In genomic region chr2:236163483-236164200, GRCh38 we compare ENCODE assay signal across 12 cellular contexts. TPM values are rescaled to one million over a fixed set of nuclear protein-coding genes. Genes with fewer than 3 reads are reported as not detected.
DNase-seq lines count a peak whose midpoint lies in the region; ATAC-seq, FAIRE-seq and TF ChIP-seq lines count a peak whose summit lies in the region.
"Had no signal": no experiment of that assay in that cellular context is flagged by ENCODE, and none has a peak within 500 bp of the region (broad histone marks: within the 10 kb centered on the region; RNA-seq: fewer than 3 reads in every experiment).

No MANE protein-coding gene starts in this region.

- H3K4me2 ChIP-seq in H1 (ENCODE audit: insufficient read depth in 1 of 2, low read depth in 2 of 2, low read length in 2 of 2) = peak overlapping the region; percentile 47 to 72

- no peak overlapping the region; the same call in 1 of the 2 replicates for H2BK20ac ChIP-seq in H1 (ENCODE audit: low read length)

- H3K23ac ChIP-seq in H1 (ENCODE audit: insufficient read length) = no peak overlapping the region

- DNase-seq in heart left ventricle (no peak), Right ventricle myocardium superior (no peak), H1 (ENCODE audit: low read depth in 1 of 2, low spot score in 2 of 2) (peak in 1 of 2 experiments; percentile 79), mucosa of descending colon (no peak), type B pancreatic cell (ENCODE audit: extremely low spot score, unreplicated experiment) (no peak), progenitor cell of endocrine pancreas (ENCODE audit: low spot score, unreplicated experiment) (no peak), A172 (ENCODE audit: low spot score) (no peak)
- DNase-seq: activated CD4-positive, CD25-positive, alpha-beta regulatory T cell treated with anti-CD3 and anti-CD28 coated beads, Interleukin-2, amount 50 U/mL, for 72 hours; activated gamma-delta T cell treated with Interleukin-2 at 50 U/mL for 16 hours; AML-193; HCEC 1CT had no signal

- peaks cover 69% of the 10 kb centered on the region for H3K27me3 Mint-ChIP-seq in type B pancreatic cell
- peaks cover 60% of the 10 kb centered on the region for H3K27me3 Mint-ChIP-seq in progenitor cell of endocrine pancreas

- no peak overlapping the region for H4K5ac ChIP-seq in H1 (ENCODE audit: insufficient read length, low read depth, low read length)

- H3K27ac ChIP-seq in heart left ventricle (no peak overlapping the region), H1 (ENCODE audit: low read depth, low read length) (no peak overlapping the region)

- no peaks in the 10 kb centered on the region for H3K79me2 ChIP-seq in H1 (ENCODE audit: control insufficient read depth in 1 of 2, insufficient read depth in 2 of 2, low read length in 2 of 2)

- no peak overlapping the region for H3K56ac ChIP-seq in H1 (replicated peaks; ENCODE audit: insufficient read length, low read depth, low read length)

- H3K36me3 ChIP-seq in heart left ventricle (no peaks in the 10 kb centered on the region), H1 (ENCODE audit: control insufficient read depth in 2 of 4, insufficient read depth in 4 of 4, low read length in 3 of 4) (peaks cover 0 to 4% (median 0%) of the 10 kb centered on the region in 4 experiments; a peak in 2 of 8 replicates), mucosa of descending colon (ENCODE audit: low read depth) (no peaks in the 10 kb centered on the region)

- no peak for TF ChIP-seq EP300 in H1 (IDR thresholded peaks at IDR 0.05; ENCODE audit: borderline replicate concordance in 1 of 2, low read depth in 2 of 2, low read length in 2 of 2)

- H3K4me3 ChIP-seq in heart left ventricle = peak overlapping the region; percentile 14 to 56 (median 42)
- H3K4me3 ChIP-seq in H1 (ENCODE audit: extremely low read depth in 1 of 4, insufficient read depth in 2 of 4, low read depth in 3 of 4, low read length in 4 of 4) = peak overlapping the region; percentile 7 to 60 (median 32)
- H3K4me3 ChIP-seq in mucosa of descending colon = no peak overlapping the region

- ATAC-seq in heart left ventricle = no peak
- no peak for ATAC-seq in Right ventricle myocardium superior (ENCODE audit: poor library complexity)
- ATAC-seq in mucosa of descending colon = peak; percentile 12
- no peak for ATAC-seq in GM19328 (IDR thresholded peaks at IDR 0.05; ENCODE audit: unreplicated experiment)

- CTCF ChIA-PET in H1 (lab: Charles Lee; ENCODE audit: partially characterized antibody) = interaction anchor here (0.7 to 3.1 kb wide), 4 partner anchors 12 to 21 kb away, joined by 3 to 44 read pairs (median 12); no protein-coding TSS in a partner anchor

- H3K27ac Mint-ChIP-seq in type B pancreatic cell (no peak overlapping the region), progenitor cell of endocrine pancreas (no peak overlapping the region)

- H3K36me3 Mint-ChIP-seq in type B pancreatic cell (no peaks in the 10 kb centered on the region), progenitor cell of endocrine pancreas (ENCODE audit: insufficient read depth) (no peaks in the 10 kb centered on the region)

- H2AK5ac ChIP-seq in H1 (ENCODE audit: low read depth, low read length) = no peak overlapping the region

- H3K4ac ChIP-seq in H1 (replicated peaks; ENCODE audit: insufficient read length, low read depth, low read length) = no peak overlapping the region

- peak overlapping the region; percentile 60; the same call in 1 of the 2 replicates for H2BK5ac ChIP-seq in H1 (ENCODE audit: low read depth, low read length)

- FAIRE-seq in H1 (lab: Jason Lieb, UNC) = no peak

- H2BK120ac ChIP-seq in H1 (replicated peaks; ENCODE audit: low read depth, low read length) = no peak overlapping the region

- H3K27me3 ChIP-seq in heart left ventricle (peaks cover 54 to 100% (median 97%) of the 10 kb centered on the region in 9 donors), H1 (replicated peaks in 1 of 4; ENCODE audit: control insufficient read depth in 3 of 4, extremely low read depth in 1 of 4, insufficient read depth in 3 of 4, low read length in 3 of 4) (peaks cover 87 to 98% (median 93%) of the 10 kb centered on the region in 4 experiments)

- no peak overlapping the region for H3K9ac ChIP-seq in H1 (replicated peaks in 1 of 4; ENCODE audit: extremely low read depth in 1 of 4, low read depth in 3 of 4, low read length in 3 of 4)

- no peaks in the 10 kb centered on the region for H3K79me1 ChIP-seq in H1 (ENCODE audit: low read depth, low read length)

- H3K23me2 ChIP-seq in H1 (ENCODE audit: low read depth, low read length) = peaks cover 29% of the 10 kb centered on the region; the same call in 1 of the 2 replicates

- H3K4me1 Mint-ChIP-seq in type B pancreatic cell (ENCODE audit: unreplicated experiment) (no peaks in the 10 kb centered on the region), progenitor cell of endocrine pancreas (ENCODE audit: low read depth) (peaks cover 6% of the 10 kb centered on the region)

- peak overlapping the region; percentile 61 for H3K4me3 Mint-ChIP-seq in type B pancreatic cell
- H3K4me3 Mint-ChIP-seq in progenitor cell of endocrine pancreas (ENCODE audit: low read depth) = no peak overlapping the region

- H3K9me3 Mint-ChIP-seq in type B pancreatic cell (no peaks in the 10 kb centered on the region), progenitor cell of endocrine pancreas (ENCODE audit: low read depth) (no peaks in the 10 kb centered on the region)

- H2BK15ac ChIP-seq in H1 (ENCODE audit: low read length) = no peak overlapping the region; the same call in 1 of the 2 replicates

- POLR2A ChIA-PET in H1 (lab: Charles Lee; ENCODE audit: partially characterized antibody) = interaction anchor here (0.7 to 6.3 kb wide), 5 partner anchors 7 to 51 kb away, joined by 3 to 54 read pairs (median 4); partner anchors contain the start of gene GBX2

- no peaks in the 10 kb centered on the region for H3K9me3 ChIP-seq in heart left ventricle
- no peaks in the 10 kb centered on the region for H3K9me3 ChIP-seq in H1 (ENCODE audit: insufficient read depth in 2 of 2, low read depth in 1 of 2, low read length in 1 of 2)
- no peaks in the 10 kb centered on the region for H3K9me3 ChIP-seq in mucosa of descending colon

- TF ChIP-seq POLR2A in heart left ventricle (IDR thresholded peaks at IDR 0.05) (no peak), H1 (IDR thresholded peaks at IDR 0.05; ENCODE audit: control extremely low read depth in 1 of 2, low read depth in 2 of 2, low read length in 2 of 2) (no peak)

- H2BK12ac ChIP-seq in H1 (ENCODE audit: low read depth, low read length) = peak overlapping the region; percentile 27; the same call in 1 of the 2 replicates

- H3K18ac ChIP-seq in H1 (ENCODE audit: extremely low read depth, low read length) = peak overlapping the region; percentile 87

- intact Hi-C loops in heart left ventricle (cut with DNase I) = no loop called here
- intact Hi-C loops in Right ventricle myocardium superior (cut with DNase I) = no loop called here
- intact Hi-C loops in mucosa of descending colon (cut with DNase I, micrococcal nuclease) = no loop called here

- H3K14ac ChIP-seq in H1 (ENCODE audit: insufficient read length) = no peak overlapping the region

- H3K4me1 ChIP-seq in heart left ventricle (peaks cover 18 to 59% (median 34%) of the 10 kb centered on the region in 12 donors), H1 (replicated peaks in 1 of 4; ENCODE audit: control insufficient read depth in 3 of 4, insufficient read depth in 4 of 4, low read length in 3 of 4) (peaks cover 6 to 52% (median 43%) of the 10 kb centered on the region in 4 experiments), mucosa of descending colon (ENCODE audit: low read depth) (peaks cover 44% of the 10 kb centered on the region)

- peaks cover 18% of the 10 kb centered on the region in 2 experiments for H4K20me1 ChIP-seq in H1 (replicated peaks in 1 of 2; ENCODE audit: control insufficient read depth in 1 of 2, insufficient read depth in 2 of 2, low read length in 2 of 2)

- H4K91ac ChIP-seq in H1 (replicated peaks; ENCODE audit: insufficient read length, low read length) = no peak overlapping the region

- no peak for TF ChIP-seq RAD21 in H1 (IDR thresholded peaks at IDR 0.05 in 1 of 2, conservative IDR thresholded peaks at IDR 0.05 in 1 of 2; ENCODE audit: low read depth in 2 of 2, low read length in 2 of 2)

- WGBS in heart left ventricle, 4 donors = 0 to 5% (median 4%) methylated on average over 3 to 58 of the region's 58 CpGs
- WGBS in H1 (ENCODE audit: extremely low coverage in 1 of 2, insufficient coverage in 1 of 2, insufficient read length in 1 of 2, insufficient replicate concordance in 2 of 2, low coverage in 1 of 2, low lambda C conversion rate in 2 of 2, missing lambda C conversion rate in 1 of 2), 2 experiments = 2% methylated on average over 55 of the region's 58 CpGs; no CpG with 5 or more reads in 1 of the 2 experiments

- no peak overlapping the region for H2AFZ ChIP-seq in H1 (ENCODE audit: low read length)

- H4K8ac ChIP-seq in H1 (ENCODE audit: extremely low read depth, insufficient read depth, low read length) = peak overlapping the region; percentile 62; the same call in 1 of the 2 replicates

- TF ChIP-seq CTCF in heart left ventricle (IDR thresholded peaks at IDR 0.05) = no peak
- TF ChIP-seq CTCF in H1 (IDR thresholded peaks at IDR 0.05; ENCODE audit: control extremely low read depth in 1 of 3, insufficient read depth in 1 of 3, low read depth in 1 of 3, low read length in 3 of 3) = no peak
- TF ChIP-seq CTCF in mucosa of descending colon (IDR thresholded peaks at IDR 0.05) = no peak
- no peak for TF ChIP-seq CTCF in type B pancreatic cell (conservative IDR thresholded peaks at IDR 0.05)
- TF ChIP-seq CTCF in progenitor cell of endocrine pancreas (IDR thresholded peaks at IDR 0.05; ENCODE audit: unreplicated experiment) = no peak

TF ChIP-seq in H1, 55 proteins besides CTCF, POLR2A, EP300 and RAD21 (continues in another document):
- TF ChIP-seq SRF (IDR thresholded peaks at IDR 0.05; ENCODE audit: low read depth, low read length) = no peak
- TF ChIP-seq FOSL1 (IDR thresholded peaks at IDR 0.05; ENCODE audit: insufficient read depth, low read depth, low read length) = no peak
- no peak for TF ChIP-seq CBX5 (IDR thresholded peaks at IDR 0.05; ENCODE audit: low read depth, low read length)

RNA-seq across cellular contexts. Expression of gene GBX2, which starts 4.5 kb away (rescaled TPM):
- total RNA-seq in heart left ventricle (under 1 TPM in 1 of 9 donors, not detected in 8; 0.17 TPM), Right ventricle myocardium superior (not detected), mucosa of descending colon (not detected), type B pancreatic cell (ENCODE audit: low replicate concordance) (0.50 and 2.1 TPM in 2 replicates), progenitor cell of endocrine pancreas (0.24 TPM in 1 of 2 replicates, not detected in the other)
- polyA plus RNA-seq in heart left ventricle (under 1 TPM; 0.15 to 0.55 TPM), H1 (2011; rRNA removed) (0.38 and 0.64 TPM in 2 replicates)
- total RNA-seq in H1 (2021; fragmentation: NEBNext Ultra II Directional; extraction: Animal tissue kit (Norgen Biotek cat#: 25700)) = 0.89 and 1.2 TPM in 2 replicates
- polyA plus RNA-seq in H1 (2011; cell fraction: cytosol; rRNA removed) = 0.54 TPM
- 0.74 TPM for polyA plus RNA-seq in H1 (2011; cell fraction: nucleus; rRNA removed)
- polyA plus RNA-seq in H1 (2012, experiment 1 of 2) = 0.53 to 0.94 TPM (median 0.74 TPM) in 4 replicates
- 0.68 TPM for polyA plus RNA-seq in H1 (2012, experiment 2 of 2)
- polyA plus RNA-seq in H1 (2013, experiment 1 of 2) = 1.9 TPM
- 1.9 TPM for polyA plus RNA-seq in H1 (2013, experiment 2 of 2)
- polyA minus RNA-seq in H1 (2011; rRNA and poly(A)+ RNA removed) = 0.24 and 0.32 TPM in 2 replicates
- polyA minus RNA-seq in H1 (2011; cell fraction: cytosol; rRNA and poly(A)+ RNA removed) = 0.88 TPM
- polyA minus RNA-seq in H1 (2011; cell fraction: nucleus; rRNA and poly(A)+ RNA removed) = 1.9 TPM
- total RNA-seq in A172 (2014; rRNA removed; shearing (Covaris generic)) = 6.2 and 6.4 TPM in 2 replicates
